Comparison of ENCODE assay signal across 34 cellular contexts in genomic region chr7:55639640-55640039, GRCh38.
"Had no signal": no experiment of that assay in that cellular context is flagged by ENCODE, and none has a peak within 500 bp of the region (broad histone marks: within the 10 kb centered on the region; RNA-seq: fewer than 3 reads in every experiment).

No MANE protein-coding gene starts in this region.

- H3K4me3 ChIP-seq: adrenal gland, ascending aorta, body of pancreas, breast epithelium, cardiac muscle cell had no signal

- FAIRE-seq: astrocyte, bronchial epithelial cell had no signal

- H3K4me1 ChIP-seq: adrenal gland, ascending aorta, breast epithelium had no signal

- H3K27me3 ChIP-seq: adrenal gland, ascending aorta, body of pancreas, brain microvascular endothelial cell, breast epithelium, cardiac muscle cell had no signal

- H3K36me3 ChIP-seq: adrenal gland, ascending aorta, brain microvascular endothelial cell, breast epithelium, cardiac muscle cell had no signal

- H3K9me3 ChIP-seq: ascending aorta, body of pancreas, breast epithelium had no signal

- ATAC-seq: activated naive CD4-positive, alpha-beta T cell treated with anti-CD3 and anti-CD28 coated beads, Interleukin-2, amount 50 U/mL, for 72 hours; activated naive CD8-positive, alpha-beta T cell treated with anti-CD3 and anti-CD28 coated beads, Interleukin-2, amount 50 U/mL, for 24 hours; activated T-cell treated with anti-CD3 and anti-CD28 coated beads, Interleukin-2, amount 50 U/mL, for 4 hours; activated T-cell treated with anti-CD3 and anti-CD28 coated beads, Interleukin-2, amount 50 U/mL, for 72 hours; activated T-helper 17 cell treated with anti-CD3 and anti-CD28 coated beads, Interleukin-2, amount 50 U/mL, for 72 hours; body of pancreas had no signal

- H3K27ac ChIP-seq: adrenal gland, ascending aorta, body of pancreas, brain microvascular endothelial cell, breast epithelium, cardiac muscle cell had no signal

- DNase-seq: activated effector memory CD4-positive, alpha-beta T cell treated with anti-CD3 and anti-CD28 coated beads, Interleukin-2, amount 50 U/mL, for 16 hours; activated effector memory CD4-positive, alpha-beta T cell treated with Interleukin-2 at 50 U/mL for 16 hours; activated gamma-delta T cell; activated gamma-delta T cell treated with Interleukin-2 at 50 U/mL for 16 hours; activated naive CD4-positive, alpha-beta T cell; activated naive CD4-positive, alpha-beta T cell treated with anti-CD3 and anti-CD28 coated beads for 36 hours; activated naive CD4-positive, alpha-beta T cell treated with anti-CD3 and anti-CD28 coated beads, Interleukin-2, amount 10 ng/mL, durations not matched to agents 7 days and 5 days; activated naive CD4-positive, alpha-beta T cell treated with anti-CD3 and anti-CD28 coated beads, Interleukin-2, amount 50 U/mL, for 16 hours; activated naive CD4-positive, alpha-beta T cell treated with Interleukin-2 at 50 U/mL for 16 hours; activated naive CD8-positive, alpha-beta T cell treated with anti-CD3 and anti-CD28 coated beads for 36 hours; activated naive CD8-positive, alpha-beta T cell treated with anti-CD3 and anti-CD28 coated beads, Interleukin-2, amount 10 ng/mL, durations not matched to agents 7 days and 5 days; activated naive CD8-positive, alpha-beta T cell treated with anti-CD3 and anti-CD28 coated beads, Interleukin-2, amount 50 U/mL, for 24 hours; activated T-cell treated with anti-CD3 and anti-CD28 coated beads, Interleukin-2, amount 50 U/mL, for 1 hour; activated T-cell treated with anti-CD3 and anti-CD28 coated beads, Interleukin-2, amount 50 U/mL, for 24 hours; activated T-cell treated with anti-CD3 and anti-CD28 coated beads, Interleukin-2, amount 50 U/mL, for 4 hours; activated T-cell treated with anti-CD3 and anti-CD28 coated beads, Interleukin-2, amount 50 U/mL, for 48 hours; activated T-cell treated with anti-CD3 and anti-CD28 coated beads, Interleukin-2, amount 50 U/mL, for 72 hours; adrenal gland; amniotic stem cell; amygdala; anterior cingulate cortex; aorta; body of pancreas; brain microvascular endothelial cell; caudate nucleus; central memory CD4-positive, alpha-beta T cell; cerebellar nuclear complex had no signal
